Comparison of ENCODE assay signal across 11 cellular contexts in genomic region chr6:42313941-42314570, GRCh38.
A peak's percentile ranks its signal among the peaks of the same experiment; 100 is the strongest.
DNase-seq lines count a peak whose midpoint lies in the region; ATAC-seq and TF ChIP-seq lines count a peak whose summit lies in the region.
"Had no signal": no experiment of that assay in that cellular context is flagged by ENCODE, and none has a peak within 500 bp of the region (broad histone marks: within the 10 kb centered on the region; RNA-seq: fewer than 3 reads in every experiment).

No MANE protein-coding gene starts in this region.

- H3K36me3 ChIP-seq in mammary epithelial cell (ENCODE audit: insufficient read depth, low read length) (no peaks in the 10 kb centered on the region), testis (ENCODE audit: low read depth, missing control alignments) (no peaks in the 10 kb centered on the region)

- in situ Hi-C loops in mammary epithelial cell (cut with MboI; ENCODE audit: low sequenced_read_pairs in 2 of 2): no loop called here

- 98% methylated on average over 8 of the region's 9 CpGs for WGBS in mammary epithelial cell (ENCODE audit: low coverage, missing lambda C conversion rate)
- 51 to 53% methylated on average over 9 of the region's 9 CpGs for WGBS in testis, 2 donors

- intact Hi-C loops in MCF 10A (cut with micrococcal nuclease) (no loop called here), mammary epithelial cell (cut with micrococcal nuclease) (no loop called here), testis (cut with DNase I; ENCODE audit: low total_unique reads) (no loop called here)

- BruUV-seq in MCF 10A (replicated peaks; lab: Mats Ljungman, UMichigan) (no TSS peak), mammary epithelial cell (replicated peaks; lab: Mats Ljungman, UMichigan) (no TSS peak)

- H2AFZ ChIP-seq in mammary epithelial cell (ENCODE audit: low read depth, low read length): no peak overlapping the region

- H3K27ac ChIP-seq in mammary epithelial cell (ENCODE audit: insufficient read depth, low read depth, low read length) (no peak overlapping the region), RWPE1 (peak overlapping the region; percentile 17; the same call in 1 of the 2 replicates), testis (peak overlapping the region; percentile 64 to 76)

- peaks cover 8% of the 10 kb centered on the region for H3K36me3 Mint-ChIP-seq in MCF 10A (ENCODE audit: insufficient read depth, unreplicated experiment)
- no peaks in the 10 kb centered on the region for H3K36me3 Mint-ChIP-seq in glutamatergic neuron (ENCODE audit: unreplicated experiment)

- H3K4me3 ChIP-seq in mammary epithelial cell (replicated peaks in 1 of 3; ENCODE audit: insufficient read depth in 1 of 3, low read depth in 2 of 3, low read length in 3 of 3) (no peak overlapping the region), testis (no peak overlapping the region)

- dilution Hi-C loops in mammary epithelial cell (cut with HindIII; ENCODE audit: low sequenced_read_pairs): no loop called here

- POLR2A ChIA-PET in MCF 10A (lab: Yijun Ruan, JAX) (interaction anchor here (1.0 to 1.5 kb wide), 3 partner anchors 21 to 90 kb away, joined by 4 to 7 read pairs (median 4); no protein-coding TSS in a partner anchor), RWPE1 (lab: Yijun Ruan, JAX; ENCODE audit: low non-redundant PET) (no interaction called here)

- H3K4me1 ChIP-seq in mammary epithelial cell (ENCODE audit: insufficient read depth, low read length) (peaks cover 28% of the 10 kb centered on the region), testis (peaks cover 32% of the 10 kb centered on the region)

- H3K27ac Mint-ChIP-seq in MCF 10A (ENCODE audit: low read depth, unreplicated experiment): peak overlapping the region; percentile 29
- H3K27ac Mint-ChIP-seq in glutamatergic neuron (ENCODE audit: unreplicated experiment): no peak overlapping the region
- H3K27ac Mint-ChIP-seq: B cell had no signal

- H3K4me1 Mint-ChIP-seq in MCF 10A (ENCODE audit: insufficient read depth, unreplicated experiment): peaks cover 46% of the 10 kb centered on the region
- H3K4me1 Mint-ChIP-seq in glutamatergic neuron (ENCODE audit: low read depth, unreplicated experiment): peaks cover 14% of the 10 kb centered on the region

- no peaks in the 10 kb centered on the region for H3K27me3 ChIP-seq in mammary epithelial cell (ENCODE audit: insufficient read depth, low read length)
- H3K27me3 ChIP-seq in testis: no peaks in the 10 kb centered on the region

- DNase-seq in MCF 10A (ENCODE audit: unreplicated experiment): no peak
- DNase-seq in mammary epithelial cell: no peak
- no peak for DNase-seq in RWPE1 (ENCODE audit: low spot score)
- no peak for DNase-seq in glutamatergic neuron
- no peak for DNase-seq in testis
- no peak for DNase-seq in dedifferentiated amniotic fluid mesenchymal stem cell (ENCODE audit: extremely low spot score)
- DNase-seq in activated effector memory CD4-positive, alpha-beta T cell treated with anti-CD3 and anti-CD28 coated beads, Interleukin-2, amount 50 U/mL, for 16 hours: no peak
- DNase-seq: NCI-H345 had no signal

- ATAC-seq in HG03045 (IDR thresholded peaks at IDR 0.05; ENCODE audit: unreplicated experiment): no peak
- ATAC-seq: HepG2 had no signal

- H3K4me3 Mint-ChIP-seq in MCF 10A (ENCODE audit: unreplicated experiment) (peak overlapping the region; percentile 7), glutamatergic neuron (ENCODE audit: unreplicated experiment) (peak overlapping the region; percentile 40)
- H3K4me3 Mint-ChIP-seq: B cell had no signal

- no peak overlapping the region for H3K4me2 ChIP-seq in mammary epithelial cell (ENCODE audit: insufficient read depth, low read depth, low read length)

- no peaks in the 10 kb centered on the region for H3K79me2 ChIP-seq in mammary epithelial cell (ENCODE audit: insufficient read depth, low read length)

- TF ChIP-seq POLR2A in testis (IDR thresholded peaks at IDR 0.05): no peak

- no peak overlapping the region for H3K9ac ChIP-seq in mammary epithelial cell (ENCODE audit: insufficient read depth, low read length)

- no peaks in the 10 kb centered on the region for H4K20me1 ChIP-seq in mammary epithelial cell (ENCODE audit: insufficient read depth, low read length)

- CTCF ChIA-PET in MCF 10A (lab: Yijun Ruan, JAX): interaction anchor here (0.5 to 1.7 kb wide), 6 partner anchors 24 to 723 kb away, joined by 3 to 5 read pairs (median 3); partner anchors contain the start of gene TOMM6
- CTCF ChIA-PET in mammary epithelial cell (lab: Charles Lee; ENCODE audit: low non-redundant PET): no interaction called here
- CTCF ChIA-PET in RWPE1 (lab: Yijun Ruan, JAX): no interaction called here

- no peaks in the 10 kb centered on the region for H3K9me3 ChIP-seq in mammary epithelial cell (replicated peaks; ENCODE audit: insufficient read depth, low read length)
- no peaks in the 10 kb centered on the region for H3K9me3 ChIP-seq in testis

- TF ChIP-seq CTCF in MCF 10A (IDR thresholded peaks at IDR 0.05; ENCODE audit: unreplicated experiment): no peak
- TF ChIP-seq CTCF in mammary epithelial cell (conservative IDR thresholded peaks at IDR 0.05 in 1 of 2, IDR thresholded peaks at IDR 0.05 in 1 of 2; ENCODE audit: extremely low read depth in 1 of 2, insufficient read depth in 1 of 2, low read depth in 1 of 2, low read length in 2 of 2): no peak
- TF ChIP-seq CTCF in RWPE1 (conservative IDR thresholded peaks at IDR 0.05; ENCODE audit: low read depth): no peak
- no peak for TF ChIP-seq CTCF in glutamatergic neuron (IDR thresholded peaks at IDR 0.05; ENCODE audit: partially characterized antibody, unreplicated experiment)
- no peak for TF ChIP-seq CTCF in testis (IDR thresholded peaks at IDR 0.05)

- H3K27me3 Mint-ChIP-seq in MCF 10A (ENCODE audit: insufficient read depth, unreplicated experiment) (no peaks in the 10 kb centered on the region), glutamatergic neuron (ENCODE audit: unreplicated experiment) (peaks cover 4% of the 10 kb centered on the region)
- H3K27me3 Mint-ChIP-seq: B cell had no signal

- H3K9me3 Mint-ChIP-seq in MCF 10A (ENCODE audit: unreplicated experiment) (no peaks in the 10 kb centered on the region), glutamatergic neuron (ENCODE audit: unreplicated experiment) (peaks cover 7% of the 10 kb centered on the region)
